ENCODE assay signal across 19 cellular contexts in the genomic region with DNA sequence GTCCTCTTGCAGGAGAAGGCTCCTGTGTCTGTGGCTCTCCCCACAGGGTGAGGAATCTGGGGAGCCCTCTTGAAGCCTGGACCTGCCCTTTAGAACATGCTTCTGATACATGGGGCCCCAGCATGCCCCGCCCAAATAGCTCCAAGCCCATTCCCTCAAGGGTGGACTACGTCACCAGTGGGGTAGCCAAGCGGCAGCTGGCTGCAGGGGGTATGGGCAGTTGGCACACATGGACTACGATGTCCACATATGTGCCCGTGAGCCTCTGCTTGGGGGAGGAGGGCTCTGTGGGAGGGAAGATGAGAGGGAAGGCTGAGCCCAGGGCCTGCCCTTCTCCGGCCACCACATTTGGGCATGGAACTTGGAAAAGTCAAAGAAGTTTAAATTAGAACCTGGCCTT. TPM values are rescaled to one million over a fixed set of nuclear protein-coding genes. Genes with fewer than 3 reads are reported as not detected.
DNase-seq lines count a peak whose midpoint lies in the region; ATAC-seq and TF ChIP-seq lines count a peak whose summit lies in the region.
"Had no signal": no experiment of that assay in that cellular context is flagged by ENCODE, and none has a peak within 500 bp of the region (broad histone marks: within the 10 kb centered on the region; RNA-seq: fewer than 3 reads in every experiment).

No MANE protein-coding gene starts in this region.

- peaks cover 0 to 50% (median 27%) of the 10 kb centered on the region in 9 donors for H3K36me3 ChIP-seq in heart left ventricle
- H3K36me3 ChIP-seq in neutrophil, result peaks cover 53% of the 10 kb centered on the region
- no peaks in the 10 kb centered on the region for H3K36me3 ChIP-seq in osteoblast (ENCODE audit: insufficient read depth, low read length)
- H3K36me3 ChIP-seq in suprapubic skin, result peaks cover 37% of the 10 kb centered on the region

- H3K4me3 ChIP-seq in heart left ventricle, result no peak overlapping the region
- no peak overlapping the region for H3K4me3 ChIP-seq in neutrophil (ENCODE audit: low read depth in 1 of 2, low read length in 1 of 2)
- no peak overlapping the region for H3K4me3 ChIP-seq in osteoblast (ENCODE audit: insufficient read depth, low read length)
- H3K4me3 ChIP-seq in suprapubic skin, result no peak overlapping the region
- H3K4me3 ChIP-seq: PC-9 had no signal

- H3K27me3 ChIP-seq in heart left ventricle (peaks cover 0 to 3% (median 0%) of the 10 kb centered on the region in 9 donors), neutrophil (peaks cover 20% of the 10 kb centered on the region), osteoblast (ENCODE audit: insufficient read depth, low read length) (peaks cover 7% of the 10 kb centered on the region), suprapubic skin (no peaks in the 10 kb centered on the region)

- WGBS in heart left ventricle, 4 donors, result 92 to 97% (median 94%) methylated on average over 6 of the region's 6 CpGs
- WGBS in suprapubic skin, result 97% methylated on average over 6 of the region's 6 CpGs

- BruUV-seq in Calu3 (replicated peaks; lab: Mats Ljungman, UMichigan), result no TSS peak

- H3K4me2 ChIP-seq in osteoblast (ENCODE audit: insufficient read depth, low read length), result no peak overlapping the region
- H3K4me2 ChIP-seq: PC-9 had no signal

- H3K4me1 Mint-ChIP-seq in Calu3 (ENCODE audit: low read depth, unreplicated experiment), result peaks cover 15% of the 10 kb centered on the region
- peaks cover 39% of the 10 kb centered on the region for H3K4me1 Mint-ChIP-seq in dendritic cell treated with granulocyte-macrophage colony-stimulating factor and Interleukin-4, amounts not matched to agents 40 ng/mL and 50 ng/mL, for 4 days (ENCODE audit: low read depth)

- CTCF ChIA-PET in Calu3 (lab: Charles Lee), result interaction anchor here (0.5 to 4.7 kb wide), 3 partner anchors 31 to 545 kb away, joined by 3 to 44 read pairs (median 5); no protein-coding TSS in a partner anchor

- H3K9me3 ChIP-seq in heart left ventricle (no peaks in the 10 kb centered on the region), neutrophil (no peaks in the 10 kb centered on the region), osteoblast (ENCODE audit: low read depth, low read length) (no peaks in the 10 kb centered on the region), suprapubic skin (no peaks in the 10 kb centered on the region)

- peaks cover 0 to 11% (median 4%) of the 10 kb centered on the region in 12 donors for H3K4me1 ChIP-seq in heart left ventricle
- no peaks in the 10 kb centered on the region for H3K4me1 ChIP-seq in neutrophil (ENCODE audit: control insufficient read depth in 1 of 2, insufficient read depth in 1 of 2, low read depth in 1 of 2, low read length in 1 of 2)
- peaks cover 12% of the 10 kb centered on the region for H3K4me1 ChIP-seq in osteoblast (ENCODE audit: insufficient read depth, low read length)
- peaks cover 5% of the 10 kb centered on the region for H3K4me1 ChIP-seq in suprapubic skin

- no peaks in the 10 kb centered on the region for H3K9me3 Mint-ChIP-seq in Calu3 (ENCODE audit: low read depth, unreplicated experiment)
- no peaks in the 10 kb centered on the region for H3K9me3 Mint-ChIP-seq in dendritic cell treated with granulocyte-macrophage colony-stimulating factor and Interleukin-4, amounts not matched to agents 40 ng/mL and 50 ng/mL, for 4 days

- H3K4me3 Mint-ChIP-seq in Calu3 (ENCODE audit: low read depth, unreplicated experiment), result no peak overlapping the region
- no peak overlapping the region for H3K4me3 Mint-ChIP-seq in dendritic cell treated with granulocyte-macrophage colony-stimulating factor and Interleukin-4, amounts not matched to agents 40 ng/mL and 50 ng/mL, for 4 days

- H3K27ac Mint-ChIP-seq in Calu3 (ENCODE audit: unreplicated experiment), result peak overlapping the region; percentile 6
- peak overlapping the region; percentile 52 for H3K27ac Mint-ChIP-seq in dendritic cell treated with granulocyte-macrophage colony-stimulating factor and Interleukin-4, amounts not matched to agents 40 ng/mL and 50 ng/mL, for 4 days

- no peak overlapping the region for H2AFZ ChIP-seq in osteoblast (ENCODE audit: low read length)
- H2AFZ ChIP-seq: PC-9 had no signal

- H3K27me3 Mint-ChIP-seq in Calu3 (ENCODE audit: unreplicated experiment), result peaks cover 8% of the 10 kb centered on the region
- H3K27me3 Mint-ChIP-seq in dendritic cell treated with granulocyte-macrophage colony-stimulating factor and Interleukin-4, amounts not matched to agents 40 ng/mL and 50 ng/mL, for 4 days, result peaks cover 20% of the 10 kb centered on the region

- no peaks in the 10 kb centered on the region for H3K79me2 ChIP-seq in osteoblast (ENCODE audit: insufficient read depth, low read length)

- no peak overlapping the region for H3K27ac ChIP-seq in heart left ventricle
- peak overlapping the region; percentile 7 for H3K27ac ChIP-seq in neutrophil
- no peak overlapping the region for H3K27ac ChIP-seq in osteoblast (ENCODE audit: low read depth, low read length)
- no peak overlapping the region for H3K27ac ChIP-seq in suprapubic skin
- H3K27ac ChIP-seq: C4-2B, PC-9 had no signal

- H4K20me1 ChIP-seq in osteoblast (ENCODE audit: insufficient read depth, low read length), result no peaks in the 10 kb centered on the region

- TF ChIP-seq CTCF in heart left ventricle (IDR thresholded peaks at IDR 0.05) (no peak), Calu3 (IDR thresholded peaks at IDR 0.05; ENCODE audit: unreplicated experiment) (no peak), neutrophil (IDR thresholded peaks at IDR 0.05) (no peak), osteoblast (IDR thresholded peaks at IDR 0.05; ENCODE audit: extremely low read depth, low read depth, low read length) (no peak), suprapubic skin (IDR thresholded peaks at IDR 0.05) (no peak)

- intact Hi-C loops in left ventricle myocardium superior (cut with micrococcal nuclease), result no loop called here
- intact Hi-C loops in heart left ventricle (cut with DNase I), result loop anchor here in 2 of 10 donors (10.0 kb wide), 3 partner anchors 191 to 441 kb away; partner anchors contain the start of genes ACBD4 (in 1 of the 2) and PLCD3 (in 1 of the 2)
- intact Hi-C loops in Calu3 (cut with micrococcal nuclease; ENCODE audit: unreplicated experiment), result no loop called here
- intact Hi-C loops in dendritic cell treated with granulocyte-macrophage colony-stimulating factor and Interleukin-4, amounts not matched to agents 40 ng/mL and 50 ng/mL, for 4 days (cut with micrococcal nuclease), result no loop called here

- TF ChIP-seq EP300 in suprapubic skin (IDR thresholded peaks at IDR 0.05), result no peak

- DNase-seq in left ventricle myocardium superior (peak; percentile 12), heart left ventricle (no peak), Calu3 (no peak), osteoblast (ENCODE audit: insufficient read length, low spot score, missing footprints) (no peak), suprapubic skin (ENCODE audit: low spot score in 2 of 2) (no peak)
- DNase-seq: AML-193, DMS79, Kasumi-1, NCI-H2081 treated with DMSO at 0.1 percent for 48 hours, NCI-H2171 treated with DMSO at 0.1 percent for 48 hours, NCI-H446 treated with DMSO at 0.1 percent for 48 hours, NCI-H748 treated with DMSO at 0.1 percent for 48 hours, PC-9, RPMI8226, SHP77 had no signal

- no peak for ATAC-seq in left ventricle myocardium superior
- ATAC-seq in heart left ventricle, result no peak
- ATAC-seq in GM21515 (IDR thresholded peaks at IDR 0.05; ENCODE audit: unreplicated experiment), result no peak

- TF ChIP-seq POLR2A in heart left ventricle (IDR thresholded peaks at IDR 0.05) (no peak), suprapubic skin (IDR thresholded peaks at IDR 0.05) (no peak)

- H3K36me3 Mint-ChIP-seq in Calu3 (ENCODE audit: insufficient read depth, unreplicated experiment), result peaks cover 53% of the 10 kb centered on the region
- H3K36me3 Mint-ChIP-seq in dendritic cell treated with granulocyte-macrophage colony-stimulating factor and Interleukin-4, amounts not matched to agents 40 ng/mL and 50 ng/mL, for 4 days (ENCODE audit: low read depth), result peaks cover 55% of the 10 kb centered on the region

RNA-seq across cellular contexts. Expression of gene ARHGAP27, which starts 39.2 kb away (rescaled TPM):
- 37.3 TPM for total RNA-seq in left ventricle myocardium superior
- total RNA-seq in heart left ventricle, result 10 to 100 TPM; 19.7 to 39.4 (median 25.3) TPM
- 10 to 100 TPM; 16.3 to 28.2 TPM for polyA plus RNA-seq in heart left ventricle
- 104 and 125 TPM in 2 replicates for total RNA-seq in Calu3 (2022)
- total RNA-seq in osteoblast, result 2.9 and 6.2 TPM in 2 replicates
- 10 to 100 TPM; 54.4 to 93.6 (median 71.3) TPM for total RNA-seq in suprapubic skin
